Comparison of ENCODE assay signal across 18 cellular contexts in genomic region chr13:98458431-98458830, GRCh38.
DNase-seq lines count a peak whose midpoint lies in the region; ATAC-seq and TF ChIP-seq lines count a peak whose summit lies in the region.
"Had no signal": no experiment of that assay in that cellular context is flagged by ENCODE, and none has a peak within 500 bp of the region (broad histone marks: within the 10 kb centered on the region; RNA-seq: fewer than 3 reads in every experiment).

No MANE protein-coding gene starts in this region.

- H3K4me1 ChIP-seq in cardiac muscle cell (ENCODE audit: low read depth) (no peaks in the 10 kb centered on the region), esophagus squamous epithelium (peaks cover 0 to 41% (median 18%) of the 10 kb centered on the region in 3 donors), upper lobe of right lung (peaks cover 10% of the 10 kb centered on the region)

- CTCF ChIA-PET in MCF 10A (lab: Yijun Ruan, JAX), result no interaction called here

- POLR2A ChIA-PET in MCF 10A (lab: Yijun Ruan, JAX), result no interaction called here

- H3K9me3 Mint-ChIP-seq in osteocyte (ENCODE audit: unreplicated experiment) (no peaks in the 10 kb centered on the region), MCF 10A (ENCODE audit: unreplicated experiment) (no peaks in the 10 kb centered on the region)
- H3K9me3 Mint-ChIP-seq: CD4-positive, alpha-beta memory T cell had no signal

- in situ Hi-C loops in brain microvascular endothelial cell (cut with HindIII; ENCODE audit: low pct_ligation_motif_present, low sequenced_read_pairs), result no loop called here

- intact Hi-C loops in cardiac septum (cut with DNase I), result loop anchor here (10.0 kb wide), 1 partner anchor 366 kb away; no protein-coding TSS in a partner anchor
- intact Hi-C loops in esophagus squamous epithelium (cut with DNase I), result no loop called here
- intact Hi-C loops in upper lobe of right lung (cut with DNase I), result no loop called here
- intact Hi-C loops in MCF 10A (cut with micrococcal nuclease), result no loop called here

- H3K27me3 Mint-ChIP-seq in osteocyte (ENCODE audit: unreplicated experiment), result no peaks in the 10 kb centered on the region
- H3K27me3 Mint-ChIP-seq in MCF 10A (ENCODE audit: insufficient read depth, unreplicated experiment), result no peaks in the 10 kb centered on the region
- H3K27me3 Mint-ChIP-seq: CD4-positive, alpha-beta memory T cell had no signal

- H3K36me3 Mint-ChIP-seq in osteocyte (ENCODE audit: unreplicated experiment) (peaks cover 57% of the 10 kb centered on the region), MCF 10A (ENCODE audit: insufficient read depth, unreplicated experiment) (peaks cover 76% of the 10 kb centered on the region)

- H3K4me3 ChIP-seq in cardiac muscle cell (no peak overlapping the region), esophagus squamous epithelium (no peak overlapping the region), upper lobe of right lung (no peak overlapping the region), brain microvascular endothelial cell (ENCODE audit: low read depth, low read length) (no peak overlapping the region)
- H3K4me3 ChIP-seq: GM23248, MG63 had no signal

- ATAC-seq in upper lobe of right lung, result peak; percentile 67
- no peak for ATAC-seq in GM21529 (IDR thresholded peaks at IDR 0.05; ENCODE audit: unreplicated experiment)
- ATAC-seq: Panc1, Right ventricle myocardium inferior had no signal

- peak overlapping the region; percentile 18 for H3K27ac ChIP-seq in cardiac muscle cell
- H3K27ac ChIP-seq in esophagus squamous epithelium, result peak overlapping the region in 3 of 4 donors; percentile 18 to 27 (median 25)
- no peak overlapping the region for H3K27ac ChIP-seq in upper lobe of right lung
- H3K27ac ChIP-seq in brain microvascular endothelial cell, result no peak overlapping the region
- H3K27ac ChIP-seq: GM23248 had no signal

- 75 to 91% methylated on average over 8 to 10 of the region's 16 CpGs for WGBS in esophagus squamous epithelium, 2 donors

- TF ChIP-seq CTCF in cardiac muscle cell (IDR thresholded peaks at IDR 0.05; ENCODE audit: low read depth, low read length) (no peak), esophagus squamous epithelium (IDR thresholded peaks at IDR 0.05) (no peak), osteocyte (IDR thresholded peaks at IDR 0.05) (no peak), upper lobe of right lung (IDR thresholded peaks at IDR 0.05) (no peak), MCF 10A (IDR thresholded peaks at IDR 0.05; ENCODE audit: unreplicated experiment) (no peak), brain microvascular endothelial cell (IDR thresholded peaks at IDR 0.05; ENCODE audit: low read depth, low read length, missing control alignments) (no peak)

- H3K27me3 ChIP-seq in cardiac muscle cell, result no peaks in the 10 kb centered on the region
- no peaks in the 10 kb centered on the region for H3K27me3 ChIP-seq in esophagus squamous epithelium
- H3K27me3 ChIP-seq in upper lobe of right lung, result no peaks in the 10 kb centered on the region
- no peaks in the 10 kb centered on the region for H3K27me3 ChIP-seq in brain microvascular endothelial cell (replicated peaks)
- H3K27me3 ChIP-seq: MG63 had no signal

- peak overlapping the region; percentile 64 for H3K27ac Mint-ChIP-seq in osteocyte (ENCODE audit: unreplicated experiment)
- no peak overlapping the region for H3K27ac Mint-ChIP-seq in MCF 10A (ENCODE audit: low read depth, unreplicated experiment)

- H3K4me3 Mint-ChIP-seq in osteocyte (ENCODE audit: unreplicated experiment) (no peak overlapping the region), MCF 10A (ENCODE audit: unreplicated experiment) (no peak overlapping the region)
- H3K4me3 Mint-ChIP-seq: CD4-positive, alpha-beta memory T cell had no signal

- H3K4me1 Mint-ChIP-seq in osteocyte (ENCODE audit: unreplicated experiment) (peaks cover 57% of the 10 kb centered on the region), MCF 10A (ENCODE audit: insufficient read depth, unreplicated experiment) (peaks cover 15% of the 10 kb centered on the region)

- H3K36me3 ChIP-seq in cardiac muscle cell (peaks cover 20% of the 10 kb centered on the region), esophagus squamous epithelium (peaks cover 18 to 98% (median 22%) of the 10 kb centered on the region in 3 donors), upper lobe of right lung (peaks cover 70% of the 10 kb centered on the region), brain microvascular endothelial cell (replicated peaks) (peaks cover 51% of the 10 kb centered on the region)

- DNase-seq in cardiac muscle cell (ENCODE audit: low read depth in 1 of 2, low spot score in 1 of 2) (no peak), cardiac septum (ENCODE audit: low spot score) (no peak), esophagus squamous epithelium (lab: John Stamatoyannopoulos, UW) (no peak), osteocyte (ENCODE audit: extremely low spot score, unreplicated experiment) (no peak), upper lobe of right lung (peak; percentile 73), MCF 10A (ENCODE audit: unreplicated experiment) (no peak), brain microvascular endothelial cell (no peak)
- DNase-seq: Calu3; CD4-positive, alpha-beta memory T cell; DMS53; GM23248; MG63; NCI-H1092 treated with DMSO at 0.1 percent for 48 hours; NCI-H2081 treated with DMSO at 0.1 percent for 48 hours; NCI-H510A treated with DMSO at 0.1 percent for 48 hours had no signal

- BruUV-seq in MCF 10A (replicated peaks; lab: Mats Ljungman, UMichigan), result no TSS peak

- H3K9me3 ChIP-seq in cardiac muscle cell (ENCODE audit: low read depth) (no peaks in the 10 kb centered on the region), esophagus squamous epithelium (no peaks in the 10 kb centered on the region), upper lobe of right lung (no peaks in the 10 kb centered on the region)
- H3K9me3 ChIP-seq: MG63 had no signal

- TF ChIP-seq POLR2A in esophagus squamous epithelium (IDR thresholded peaks at IDR 0.05), result no peak

Comparison
In these comparisons a context has a peak if more than half of its experiments do, and no peak if none do; other contexts are left out.
1. H3K27ac ChIP-seq: peak in cardiac muscle cell (single experiment) and esophagus squamous epithelium (3 of 4); none in upper lobe of right lung (single experiment) and brain microvascular endothelial cell (single experiment).